21 cellular contexts compared by ENCODE assay signal in the genomic region with DNA sequence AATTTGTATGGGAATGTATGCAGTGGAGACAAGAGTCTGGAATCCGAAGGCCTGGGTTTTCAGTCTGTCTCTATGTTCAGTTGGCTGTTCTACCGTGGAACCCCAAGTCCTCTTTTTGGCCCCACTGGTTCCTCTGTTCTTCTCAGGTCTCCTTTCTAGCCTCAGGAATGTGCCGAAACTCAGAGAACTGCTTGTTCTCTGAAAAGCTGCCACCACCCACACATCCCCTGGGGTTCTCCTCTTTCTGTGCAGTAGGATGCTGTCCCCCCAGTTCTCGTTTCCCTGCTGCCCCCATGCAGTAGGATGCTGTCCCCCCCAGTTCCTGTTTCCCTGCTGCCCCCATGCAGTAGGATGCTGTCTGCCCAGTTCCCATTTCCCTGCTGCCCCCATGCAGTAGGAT. TPM values are rescaled to one million over a fixed set of nuclear protein-coding genes. Genes with fewer than 3 reads are reported as not detected.
DNase-seq lines count a peak whose midpoint lies in the region; ATAC-seq and TF ChIP-seq lines count a peak whose summit lies in the region.
"Had no signal": no experiment of that assay in that cellular context is flagged by ENCODE, and none has a peak within 500 bp of the region (broad histone marks: within the 10 kb centered on the region; RNA-seq: fewer than 3 reads in every experiment).

No MANE protein-coding gene starts in this region.

- H3K27ac ChIP-seq in BLaER1 (no peak overlapping the region), smooth muscle cell (ENCODE audit: low read depth) (no peak overlapping the region)
- H3K27ac ChIP-seq: GM23248 had no signal

- TF ChIP-seq CTCF in mesothelial cell of epicardium (IDR thresholded peaks at IDR 0.05; ENCODE audit: unreplicated experiment) (no peak), smooth muscle cell (IDR thresholded peaks at IDR 0.05; ENCODE audit: borderline replicate concordance, insufficient read depth, poor library complexity, severe bottlenecking) (no peak)

- H3K36me3 ChIP-seq in BLaER1 (no peaks in the 10 kb centered on the region), skeletal muscle satellite cell (ENCODE audit: insufficient read depth, low read length) (no peaks in the 10 kb centered on the region), smooth muscle cell (ENCODE audit: low read depth) (no peaks in the 10 kb centered on the region)

- no peak overlapping the region for H2AFZ ChIP-seq in smooth muscle cell (ENCODE audit: low read depth)
- H2AFZ ChIP-seq: GM23248 had no signal

- H4K20me1 ChIP-seq in BLaER1 (no peaks in the 10 kb centered on the region), smooth muscle cell (ENCODE audit: low read depth) (no peaks in the 10 kb centered on the region)

- H3K27me3 ChIP-seq in BLaER1 (no peaks in the 10 kb centered on the region), skeletal muscle satellite cell (ENCODE audit: control insufficient read depth, insufficient read depth, low read length) (no peaks in the 10 kb centered on the region), smooth muscle cell (ENCODE audit: low read depth) (no peaks in the 10 kb centered on the region)

- H3K36me3 Mint-ChIP-seq in activated T-helper 17 cell treated with anti-CD3 and anti-CD28 coated beads, Interleukin-2, amount 50 U/mL, for 72 hours (ENCODE audit: low read depth), result no peaks in the 10 kb centered on the region
- H3K36me3 Mint-ChIP-seq in mesothelial cell of epicardium, result no peaks in the 10 kb centered on the region
- H3K36me3 Mint-ChIP-seq in activated T-helper 2 cell treated with anti-CD3 and anti-CD28 coated beads, Interferon-gamma antibody, Interleukin-2, Interleukin-4, amounts not matched to agents 10 μg/mL and 5 μg/mL and 100 μg/mL, durations not matched to agents 14 hours and 24 hours and 36 hours (ENCODE audit: low read depth), result no peaks in the 10 kb centered on the region

- H3K4me1 ChIP-seq in BLaER1 (peaks cover 30% of the 10 kb centered on the region), skeletal muscle satellite cell (ENCODE audit: control insufficient read depth, insufficient read depth, low read length) (peaks cover 25% of the 10 kb centered on the region), smooth muscle cell (ENCODE audit: low read depth) (no peaks in the 10 kb centered on the region)

- no peak for ATAC-seq in activated T-helper 17 cell treated with anti-CD3 and anti-CD28 coated beads, Interleukin-2, amount 50 U/mL, for 72 hours (replicated peaks)

- H3K9ac ChIP-seq in BLaER1, result no peak overlapping the region
- no peak overlapping the region for H3K9ac ChIP-seq in skeletal muscle satellite cell (ENCODE audit: low read depth, low read length)
- H3K9ac ChIP-seq in smooth muscle cell (ENCODE audit: low read depth), result no peak overlapping the region
- H3K9ac ChIP-seq: GM23248 had no signal

- 97% methylated on average over 4 of the region's 4 CpGs for WGBS in smooth muscle cell (ENCODE audit: low lambda C conversion rate)

- H3K9me3 Mint-ChIP-seq in activated T-helper 17 cell treated with anti-CD3 and anti-CD28 coated beads, Interleukin-2, amount 50 U/mL, for 72 hours, result no peaks in the 10 kb centered on the region
- no peaks in the 10 kb centered on the region for H3K9me3 Mint-ChIP-seq in mesothelial cell of epicardium
- H3K9me3 Mint-ChIP-seq in activated T-helper 2 cell treated with anti-CD3 and anti-CD28 coated beads, Interferon-gamma antibody, Interleukin-2, Interleukin-4, amounts not matched to agents 10 μg/mL and 5 μg/mL and 100 μg/mL, durations not matched to agents 14 hours and 24 hours and 36 hours, result no peaks in the 10 kb centered on the region
- H3K9me3 Mint-ChIP-seq: CD8-positive, alpha-beta memory T cell had no signal

- peaks cover 7% of the 10 kb centered on the region for H3F3A ChIP-seq in smooth muscle cell (ENCODE audit: low read depth)

- no peaks in the 10 kb centered on the region for H3K9me3 ChIP-seq in BLaER1
- no peaks in the 10 kb centered on the region for H3K9me3 ChIP-seq in skeletal muscle satellite cell (replicated peaks; ENCODE audit: low read length)
- H3K9me3 ChIP-seq in smooth muscle cell (replicated peaks; ENCODE audit: low read depth), result no peaks in the 10 kb centered on the region

- peaks cover 4% of the 10 kb centered on the region for H3K4me1 Mint-ChIP-seq in activated T-helper 17 cell treated with anti-CD3 and anti-CD28 coated beads, Interleukin-2, amount 50 U/mL, for 72 hours
- peaks cover 39% of the 10 kb centered on the region for H3K4me1 Mint-ChIP-seq in mesothelial cell of epicardium
- peaks cover 4% of the 10 kb centered on the region for H3K4me1 Mint-ChIP-seq in activated T-helper 2 cell treated with anti-CD3 and anti-CD28 coated beads, Interferon-gamma antibody, Interleukin-2, Interleukin-4, amounts not matched to agents 10 μg/mL and 5 μg/mL and 100 μg/mL, durations not matched to agents 14 hours and 24 hours and 36 hours (ENCODE audit: low read depth)

- H3K27ac Mint-ChIP-seq in activated T-helper 17 cell treated with anti-CD3 and anti-CD28 coated beads, Interleukin-2, amount 50 U/mL, for 72 hours, result peak overlapping the region; percentile 29
- peak overlapping the region; percentile 38 for H3K27ac Mint-ChIP-seq in mesothelial cell of epicardium
- H3K27ac Mint-ChIP-seq in activated T-helper 2 cell treated with anti-CD3 and anti-CD28 coated beads, Interferon-gamma antibody, Interleukin-2, Interleukin-4, amounts not matched to agents 10 μg/mL and 5 μg/mL and 100 μg/mL, durations not matched to agents 14 hours and 24 hours and 36 hours, result no peak overlapping the region

- H3K79me2 ChIP-seq in smooth muscle cell (ENCODE audit: low read depth), result no peaks in the 10 kb centered on the region

- no peaks in the 10 kb centered on the region for H3K27me3 Mint-ChIP-seq in activated T-helper 17 cell treated with anti-CD3 and anti-CD28 coated beads, Interleukin-2, amount 50 U/mL, for 72 hours
- no peaks in the 10 kb centered on the region for H3K27me3 Mint-ChIP-seq in mesothelial cell of epicardium (ENCODE audit: low read depth)
- peaks cover 4% of the 10 kb centered on the region for H3K27me3 Mint-ChIP-seq in activated T-helper 2 cell treated with anti-CD3 and anti-CD28 coated beads, Interferon-gamma antibody, Interleukin-2, Interleukin-4, amounts not matched to agents 10 μg/mL and 5 μg/mL and 100 μg/mL, durations not matched to agents 14 hours and 24 hours and 36 hours (ENCODE audit: low read depth)
- H3K27me3 Mint-ChIP-seq: CD8-positive, alpha-beta memory T cell had no signal

- no peak overlapping the region for H3K4me3 ChIP-seq in BLaER1
- no peak overlapping the region for H3K4me3 ChIP-seq in skeletal muscle satellite cell (ENCODE audit: low read length)
- H3K4me3 ChIP-seq in smooth muscle cell, result no peak overlapping the region
- H3K4me3 ChIP-seq: GM23248 had no signal

- DNase-seq in mesothelial cell of epicardium (ENCODE audit: low spot score in 2 of 2, unreplicated experiment in 2 of 2) (no peak), COLO829 (ENCODE audit: low spot score) (no peak), activated T-cell treated with anti-CD3 and anti-CD28 coated beads for 4 hours (no peak), smooth muscle cell (lab: John Stamatoyannopoulos, UW; ENCODE audit: unreplicated experiment) (no peak)
- no peak for DNase-seq in activated T-helper 2 cell treated with anti-CD3 and anti-CD28 coated beads, Interferon-gamma antibody, Interleukin-2, Interleukin-4, amounts not matched to agents 10 μg/mL and 5 μg/mL and 100 μg/mL, durations not matched to agents 14 hours and 24 hours and 36 hours (ENCODE audit: low spot score)
- DNase-seq: C1 segment of cervical spinal cord; CD8-positive, alpha-beta memory T cell; GM23248; HCEC 1CT; KG1; NCI-H1105; NCI-H146; NCI-H2029; NCI-H226; NCI-H510A treated with DMSO at 0.1 percent for 48 hours; NCI-H748 treated with DMSO at 0.1 percent for 48 hours had no signal

- H3K4me3 Mint-ChIP-seq in activated T-helper 17 cell treated with anti-CD3 and anti-CD28 coated beads, Interleukin-2, amount 50 U/mL, for 72 hours, result no peak overlapping the region
- H3K4me3 Mint-ChIP-seq in mesothelial cell of epicardium, result no peak overlapping the region
- no peak overlapping the region for H3K4me3 Mint-ChIP-seq in activated T-helper 2 cell treated with anti-CD3 and anti-CD28 coated beads, Interferon-gamma antibody, Interleukin-2, Interleukin-4, amounts not matched to agents 10 μg/mL and 5 μg/mL and 100 μg/mL, durations not matched to agents 14 hours and 24 hours and 36 hours (ENCODE audit: low read depth)
- H3K4me3 Mint-ChIP-seq: CD8-positive, alpha-beta memory T cell had no signal

- H3K4me2 ChIP-seq in BLaER1, result peak overlapping the region; percentile 17
- H3K4me2 ChIP-seq in skeletal muscle satellite cell (ENCODE audit: low read length), result peak overlapping the region; percentile 45
- no peak overlapping the region for H3K4me2 ChIP-seq in smooth muscle cell

- intact Hi-C loops in activated T-helper 2 cell treated with anti-CD3 and anti-CD28 coated beads, Interferon-gamma antibody, Interleukin-2, Interleukin-4, amounts not matched to agents 10 μg/mL and 5 μg/mL and 100 μg/mL, durations not matched to agents 14 hours and 24 hours and 36 hours (cut with micrococcal nuclease), result no loop called here

RNA-seq across cellular contexts. Expression of a gene that starts 35.0 kb away (rescaled TPM):
- not detected for total RNA-seq in activated T-helper 17 cell treated with anti-CD3 and anti-CD28 coated beads, Interleukin-2, amount 50 U/mL, for 72 hours
- total RNA-seq in mesothelial cell of epicardium, result not detected in 3 replicates
- total RNA-seq in skeletal muscle satellite cell (2012; rRNA removed), result not detected in 2 replicates
- not detected in 2 replicates for total RNA-seq in activated T-helper 2 cell treated with anti-CD3 and anti-CD28 coated beads, Interferon-gamma antibody, Interleukin-2, Interleukin-4, amounts not matched to agents 10 μg/mL and 5 μg/mL and 100 μg/mL, durations not matched to agents 14 hours and 24 hours and 36 hours
- total RNA-seq in smooth muscle cell, result not detected in 2 replicates
- 0.46 TPM in 1 of 2 replicates, not detected in the other for polyA plus RNA-seq in smooth muscle cell
- total RNA-seq: CD8-positive, alpha-beta memory T cell; Daoy; GM23248; HT1080 had no signal
- polyA plus RNA-seq: CD8-positive, alpha-beta memory T cell; GM23248 had no signal

RNA-seq across cellular contexts. Expression of a gene that starts 53.4 kb away (rescaled TPM):
- not detected for total RNA-seq in activated T-helper 17 cell treated with anti-CD3 and anti-CD28 coated beads, Interleukin-2, amount 50 U/mL, for 72 hours
- total RNA-seq in mesothelial cell of epicardium (2.8 to 3.3 TPM (median 3.2 TPM) in 3 replicates), smooth muscle cell (0.04 and 0.31 TPM in 2 replicates)
- total RNA-seq in skeletal muscle satellite cell (2012; rRNA removed), result under 0.01 TPM in 1 of 2 replicates, not detected in the other
- not detected in 2 replicates for total RNA-seq in activated T-helper 2 cell treated with anti-CD3 and anti-CD28 coated beads, Interferon-gamma antibody, Interleukin-2, Interleukin-4, amounts not matched to agents 10 μg/mL and 5 μg/mL and 100 μg/mL, durations not matched to agents 14 hours and 24 hours and 36 hours
- polyA plus RNA-seq in smooth muscle cell, result 1.6 and 2.1 TPM in 2 replicates
- total RNA-seq: CD8-positive, alpha-beta memory T cell; Daoy had no signal
- polyA plus RNA-seq: CD8-positive, alpha-beta memory T cell had no signal
